8 cellular contexts compared by ENCODE assay signal in the genomic region with DNA sequence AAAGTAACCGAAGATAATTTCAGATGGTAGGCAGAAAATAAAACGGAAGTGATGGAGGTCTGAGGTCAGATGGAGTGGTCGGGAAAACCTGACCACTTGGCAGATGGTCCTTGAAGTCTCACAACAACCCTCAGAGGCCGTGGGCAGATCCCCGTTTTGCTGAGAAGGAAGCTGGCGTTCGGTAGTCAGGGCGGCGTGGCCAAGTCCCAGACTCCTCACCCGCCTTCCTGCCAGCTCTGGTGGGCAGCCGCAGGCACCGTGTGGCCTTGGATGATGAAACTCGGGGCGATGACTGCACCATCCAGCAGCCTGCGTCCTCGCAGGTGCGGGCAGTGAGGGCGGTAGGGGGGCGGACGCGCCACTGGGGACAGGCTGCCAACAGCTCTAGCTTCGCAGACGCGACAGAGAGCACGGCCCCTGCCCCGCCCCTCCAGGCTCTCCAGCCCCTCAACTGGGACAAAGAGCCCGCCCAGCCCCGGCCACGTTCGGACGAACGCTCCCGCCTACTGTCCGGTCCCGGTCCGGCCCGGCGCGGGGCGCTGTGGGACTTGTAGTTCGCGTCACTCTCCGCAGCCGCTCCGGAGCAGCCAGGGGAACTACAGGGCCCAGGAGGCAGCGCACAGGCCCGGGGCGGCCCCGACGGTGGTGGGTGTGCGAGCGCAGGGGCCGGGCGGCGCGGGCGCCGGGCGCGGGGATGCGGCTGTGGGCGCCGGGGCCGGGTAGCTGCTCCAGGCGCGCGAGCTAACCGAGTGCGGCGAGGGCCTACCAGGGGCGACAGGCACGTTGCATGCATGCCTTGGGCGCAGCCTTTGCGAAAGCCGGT. TPM values are rescaled to one million over a fixed set of nuclear protein-coding genes. Genes with fewer than 3 reads are reported as not detected.
DNase-seq lines count a peak whose midpoint lies in the region; ATAC-seq, FAIRE-seq and TF ChIP-seq lines count a peak whose summit lies in the region.

Gene GPT2, plus strand, starts transcription at position 673 of the 823 bp plus-strand sequence. CDS start 354 bp downstream, outside the sequence.

- H3K9me3 Mint-ChIP-seq in naive B cell = no peaks in the 10 kb centered on the region
- H3K9me3 Mint-ChIP-seq in stimulated activated effector memory CD8-positive, alpha-beta T cell treated with anti-CD3 and anti-CD28 coated beads, Interleukin-12 subunit alpha, Interleukin-12 subunit beta, amount 100 ng/mL, for 72 hours = no peaks in the 10 kb centered on the region

- H3K4me1 ChIP-seq in DOHH2 (ENCODE audit: control insufficient read depth, low read length) = peaks cover 15% of the 10 kb centered on the region

- peak within 1 kb of the TSS; percentile 89 for H3K4me2 ChIP-seq in DOHH2 (ENCODE audit: low read length)

- no peak for TF ChIP-seq CTCF in DOHH2 (IDR thresholded peaks at IDR 0.05; ENCODE audit: low read depth, low read length, poor library complexity, severe bottlenecking)

- H3F3A ChIP-seq in DOHH2 (ENCODE audit: control insufficient read depth, insufficient read depth) = no peaks in the 10 kb centered on the region; the same call in 1 of the 2 replicates

- no peaks in the 10 kb centered on the region for H4K20me1 ChIP-seq in DOHH2 (ENCODE audit: control insufficient read depth, insufficient read depth, low read depth, low read length)

- peak within 1 kb of the TSS; percentile 81 for H3K4me3 ChIP-seq in DOHH2 (ENCODE audit: low read length)

- peak within 1 kb of the TSS in 3 of 6 donors; percentile 30 to 74 (median 51) for H3K27ac Mint-ChIP-seq in naive B cell
- H3K27ac Mint-ChIP-seq in stimulated activated effector memory CD8-positive, alpha-beta T cell treated with anti-CD3 and anti-CD28 coated beads, Interleukin-12 subunit alpha, Interleukin-12 subunit beta, amount 100 ng/mL, for 72 hours = peak within 1 kb of the TSS; percentile 91

- no peaks in the 10 kb centered on the region for H3K9me3 ChIP-seq in DOHH2 (ENCODE audit: control insufficient read depth, insufficient read depth, low read length)

- H3K79me2 ChIP-seq in DOHH2 (ENCODE audit: control insufficient read depth, low read length) = peaks cover 3% of the 10 kb centered on the region; the same call in 1 of the 2 replicates

- H3K36me3 ChIP-seq in DOHH2 (ENCODE audit: control insufficient read depth, low read length) = no peaks in the 10 kb centered on the region

- H3K9me2 ChIP-seq in DOHH2 (replicated peaks; ENCODE audit: control insufficient read depth, low read length) = no peaks in the 10 kb centered on the region

- H3K27ac ChIP-seq in DOHH2 (ENCODE audit: low read depth, low read length) = no peak within 1 kb of the TSS

- H3K36me3 Mint-ChIP-seq in naive B cell = no peaks in the 10 kb centered on the region
- peaks cover 14% of the 10 kb centered on the region for H3K36me3 Mint-ChIP-seq in stimulated activated effector memory CD8-positive, alpha-beta T cell treated with anti-CD3 and anti-CD28 coated beads, Interleukin-12 subunit alpha, Interleukin-12 subunit beta, amount 100 ng/mL, for 72 hours

- H3K27me3 ChIP-seq in DOHH2 (ENCODE audit: control insufficient read depth, low read length) = peaks cover 10% of the 10 kb centered on the region

- DNase-seq in KG1 (lab: John Stamatoyannopoulos, UW) (peak; percentile 84), RCC 7860 (ENCODE audit: low spot score) (peak; percentile 85), fibroblast of gingiva (ENCODE audit: low read depth) (peak; percentile 95), naive B cell (peak; percentile 75)
- DNase-seq in activated T-helper 1 cell treated with anti-CD3 and anti-CD28 coated beads, Interleukin-2, amount 50 U/mL, for 16 hours (ENCODE audit: low read depth in 1 of 2, low spot score in 1 of 2) = peak; percentile 26 to 67
- peak; percentile 79 to 96 for DNase-seq in stimulated activated effector memory CD8-positive, alpha-beta T cell treated with anti-CD3 and anti-CD28 coated beads, Interleukin-12 subunit alpha, Interleukin-12 subunit beta, amount 100 ng/mL, for 72 hours (ENCODE audit: low spot score in 2 of 2)

- peak; percentile 98 for ATAC-seq in GM21737 (IDR thresholded peaks at IDR 0.05; ENCODE audit: unreplicated experiment)
- ATAC-seq in naive B cell (ENCODE audit: low read depth in 2 of 2) = peak; percentile 95 to 97
- ATAC-seq in stimulated activated effector memory CD8-positive, alpha-beta T cell treated with anti-CD3 and anti-CD28 coated beads, Interleukin-12 subunit alpha, Interleukin-12 subunit beta, amount 100 ng/mL, for 72 hours = peak; percentile 93

- H3K4me3 Mint-ChIP-seq in naive B cell = peak within 1 kb of the TSS; percentile 80 to 94 (median 88)
- H3K4me3 Mint-ChIP-seq in stimulated activated effector memory CD8-positive, alpha-beta T cell treated with anti-CD3 and anti-CD28 coated beads, Interleukin-12 subunit alpha, Interleukin-12 subunit beta, amount 100 ng/mL, for 72 hours = peak within 1 kb of the TSS; percentile 77

- H3K4me1 Mint-ChIP-seq in naive B cell = peaks cover 9 to 17% (median 15%) of the 10 kb centered on the region in 3 donors
- H3K4me1 Mint-ChIP-seq in stimulated activated effector memory CD8-positive, alpha-beta T cell treated with anti-CD3 and anti-CD28 coated beads, Interleukin-12 subunit alpha, Interleukin-12 subunit beta, amount 100 ng/mL, for 72 hours = peaks cover 35% of the 10 kb centered on the region

- FAIRE-seq in RCC 7860 (lab: Jason Lieb, UNC) = peak; percentile 56

- peaks cover 0 to 16% (median 0%) of the 10 kb centered on the region in 3 donors for H3K27me3 Mint-ChIP-seq in naive B cell

RNA-seq across cellular contexts. Expression of gene GPT2, which starts in this region (rescaled TPM):
- polyA plus RNA-seq in naive B cell (ENCODE audit: low read depth in 6 of 6) = 1 to 10 TPM; 1.4 to 3.5 (median 1.8) TPM
